Comparison of ENCODE assay signal across 12 cellular contexts in genomic region chr2:105858868-105859693, GRCh38.
DNase-seq lines count a peak whose midpoint lies in the region; ATAC-seq and FAIRE-seq lines count a peak whose summit lies in the region.
"Had no signal": no experiment of that assay in that cellular context is flagged by ENCODE, and none has a peak within 500 bp of the region (broad histone marks: within the 10 kb centered on the region; RNA-seq: fewer than 3 reads in every experiment).

No MANE protein-coding gene starts in this region.

- peaks cover 90% of the 10 kb centered on the region for H3K4me1 Mint-ChIP-seq in activated T-helper 1 cell treated with anti-CD3 and anti-CD28 coated beads, Interleukin-12 subunit alpha, Interleukin-12 subunit beta, Interleukin-2, Interleukin-4 antibody, amounts not matched to agents 30 ng/mL and 10 ng/mL and 1 ng/mL, durations not matched to agents 14 hours and 24 hours and 36 hours (ENCODE audit: low read depth)
- H3K4me1 Mint-ChIP-seq in naive B cell: peaks cover 52 to 81% (median 62%) of the 10 kb centered on the region in 3 donors

- ATAC-seq in GM19023 (IDR thresholded peaks at IDR 0.05; ENCODE audit: unreplicated experiment): peak; percentile 76
- peak; percentile 87 for ATAC-seq in HG02798 (IDR thresholded peaks at IDR 0.05; ENCODE audit: poor library complexity, unreplicated experiment)
- no peak for ATAC-seq in naive B cell (ENCODE audit: low read depth in 2 of 2)
- no peak for ATAC-seq in GM18873 (IDR thresholded peaks at IDR 0.05; ENCODE audit: low FRiP score, unreplicated experiment)

- H3K4me3 Mint-ChIP-seq in activated T-helper 1 cell treated with anti-CD3 and anti-CD28 coated beads, Interleukin-12 subunit alpha, Interleukin-12 subunit beta, Interleukin-2, Interleukin-4 antibody, amounts not matched to agents 30 ng/mL and 10 ng/mL and 1 ng/mL, durations not matched to agents 14 hours and 24 hours and 36 hours: peak overlapping the region; percentile 53
- peak overlapping the region in 1 of 8 donors; percentile 21 for H3K4me3 Mint-ChIP-seq in naive B cell
- H3K4me3 Mint-ChIP-seq: neural crest cell had no signal

- FAIRE-seq in RCC 7860 (lab: Jason Lieb, UNC): no peak

- DNase-seq in activated T-helper 1 cell treated with anti-CD3 and anti-CD28 coated beads, Interleukin-12 subunit alpha, Interleukin-12 subunit beta, Interleukin-2, Interleukin-4 antibody, amounts not matched to agents 30 ng/mL and 10 ng/mL and 1 ng/mL, durations not matched to agents 14 hours and 24 hours and 36 hours (ENCODE audit: low spot score): no peak
- DNase-seq in naive B cell (no peak), NCI-H524 treated with DMSO at 0.1 percent for 48 hours (lab: John Stamatoyannopoulos, UW) (no peak), RCC 7860 (ENCODE audit: low spot score) (no peak), hepatic stellate cell (ENCODE audit: low spot score) (no peak)
- DNase-seq: Calu3, H7, NCI-H1092 had no signal

- peak overlapping the region; percentile 89 for H3K27ac Mint-ChIP-seq in activated T-helper 1 cell treated with anti-CD3 and anti-CD28 coated beads, Interleukin-12 subunit alpha, Interleukin-12 subunit beta, Interleukin-2, Interleukin-4 antibody, amounts not matched to agents 30 ng/mL and 10 ng/mL and 1 ng/mL, durations not matched to agents 14 hours and 24 hours and 36 hours
- peak overlapping the region in 4 of 6 donors; percentile 43 to 74 (median 58) for H3K27ac Mint-ChIP-seq in naive B cell

- H3K9me3 Mint-ChIP-seq in activated T-helper 1 cell treated with anti-CD3 and anti-CD28 coated beads, Interleukin-12 subunit alpha, Interleukin-12 subunit beta, Interleukin-2, Interleukin-4 antibody, amounts not matched to agents 30 ng/mL and 10 ng/mL and 1 ng/mL, durations not matched to agents 14 hours and 24 hours and 36 hours: no peaks in the 10 kb centered on the region
- no peaks in the 10 kb centered on the region for H3K9me3 Mint-ChIP-seq in naive B cell
- H3K9me3 Mint-ChIP-seq: neural crest cell had no signal

- intact Hi-C loops in activated T-helper 1 cell treated with anti-CD3 and anti-CD28 coated beads, Interleukin-12 subunit alpha, Interleukin-12 subunit beta, Interleukin-2, Interleukin-4 antibody, amounts not matched to agents 30 ng/mL and 10 ng/mL and 1 ng/mL, durations not matched to agents 14 hours and 24 hours and 36 hours (cut with micrococcal nuclease): loop anchor here (1.0 to 5.0 kb wide), 6 partner anchors 14 to 333 kb away; partner anchors contain the start of gene UXS1

- peaks cover 44% of the 10 kb centered on the region for H3K36me3 Mint-ChIP-seq in activated T-helper 1 cell treated with anti-CD3 and anti-CD28 coated beads, Interleukin-12 subunit alpha, Interleukin-12 subunit beta, Interleukin-2, Interleukin-4 antibody, amounts not matched to agents 30 ng/mL and 10 ng/mL and 1 ng/mL, durations not matched to agents 14 hours and 24 hours and 36 hours (ENCODE audit: low read depth)
- peaks cover 12 to 31% of the 10 kb centered on the region in 2 donors for H3K36me3 Mint-ChIP-seq in naive B cell

- H3K27me3 Mint-ChIP-seq in activated T-helper 1 cell treated with anti-CD3 and anti-CD28 coated beads, Interleukin-12 subunit alpha, Interleukin-12 subunit beta, Interleukin-2, Interleukin-4 antibody, amounts not matched to agents 30 ng/mL and 10 ng/mL and 1 ng/mL, durations not matched to agents 14 hours and 24 hours and 36 hours (ENCODE audit: insufficient read depth): peaks cover 2% of the 10 kb centered on the region
- no peaks in the 10 kb centered on the region for H3K27me3 Mint-ChIP-seq in naive B cell

Comparison
In these comparisons a context has a peak if more than half of its experiments do, and no peak if none do; other contexts are left out.
1. ATAC-seq: peak in GM19023 (single experiment) and HG02798 (single experiment); none in naive B cell (0 of 2) and GM18873 (single experiment).